9 cellular contexts compared by ENCODE assay signal in genomic region chr14:101966742-101967141, GRCh38. TPM values are rescaled to one million over a fixed set of nuclear protein-coding genes. Genes with fewer than 3 reads are reported as not detected.
DNase-seq lines count a peak whose midpoint lies in the region; ATAC-seq and TF ChIP-seq lines count a peak whose summit lies in the region.
"Had no signal": no experiment of that assay in that cellular context is flagged by ENCODE, and none has a peak within 500 bp of the region (broad histone marks: within the 10 kb centered on the region; RNA-seq: fewer than 3 reads in every experiment).

No MANE protein-coding gene starts in this region.

- H3K9me3 ChIP-seq in SJSA1 (replicated peaks) (no peaks in the 10 kb centered on the region; the same call in 1 of the 2 replicates), esophagus muscularis mucosa (no peaks in the 10 kb centered on the region), skeletal muscle satellite cell (replicated peaks; ENCODE audit: low read length) (no peaks in the 10 kb centered on the region)

- peak overlapping the region; percentile 98 for H3K9ac ChIP-seq in skeletal muscle satellite cell (ENCODE audit: low read depth, low read length)

- H3K4me1 Mint-ChIP-seq in activated CD8-positive, alpha-beta memory T cell treated with anti-CD3 and anti-CD28 coated beads, Interleukin-2, amount 10 ng/mL, durations not matched to agents 7 days and 5 days = peaks cover 43% of the 10 kb centered on the region

- no peak for DNase-seq in activated CD8-positive, alpha-beta memory T cell treated with anti-CD3 and anti-CD28 coated beads, Interleukin-2, amount 10 ng/mL, durations not matched to agents 7 days and 5 days
- no peak for DNase-seq in activated CD8-positive, alpha-beta memory T cell treated with anti-CD3 and anti-CD28 coated beads for 24 hours
- DNase-seq in SJSA1 (ENCODE audit: low read depth in 1 of 2, low spot score in 2 of 2) (no peak), esophagus muscularis mucosa (ENCODE audit: extremely low spot score) (no peak), GM20000 (ENCODE audit: low spot score) (no peak)
- no peak for DNase-seq in activated CD4-positive, CD25-positive, alpha-beta regulatory T cell treated with anti-CD3 and anti-CD28 coated beads, Interleukin-2, amount 50 U/mL, for 72 hours
- DNase-seq: C1 segment of cervical spinal cord had no signal

- peaks cover 38% of the 10 kb centered on the region for H3K4me1 ChIP-seq in SJSA1 (replicated peaks)
- peaks cover 51 to 80% (median 72%) of the 10 kb centered on the region in 4 donors for H3K4me1 ChIP-seq in esophagus muscularis mucosa
- H3K4me1 ChIP-seq in skeletal muscle satellite cell (ENCODE audit: control insufficient read depth, insufficient read depth, low read length) = peaks cover 47% of the 10 kb centered on the region

- peak overlapping the region; percentile 80 for H3K4me2 ChIP-seq in skeletal muscle satellite cell (ENCODE audit: low read length)

- H3K9me3 Mint-ChIP-seq in activated CD8-positive, alpha-beta memory T cell treated with anti-CD3 and anti-CD28 coated beads, Interleukin-2, amount 10 ng/mL, durations not matched to agents 7 days and 5 days (ENCODE audit: low read depth) = no peaks in the 10 kb centered on the region

- peaks cover 21% of the 10 kb centered on the region for H3K36me3 Mint-ChIP-seq in activated CD8-positive, alpha-beta memory T cell treated with anti-CD3 and anti-CD28 coated beads, Interleukin-2, amount 10 ng/mL, durations not matched to agents 7 days and 5 days

- no peak for TF ChIP-seq EP300 in esophagus muscularis mucosa (IDR thresholded peaks at IDR 0.05)

- 50% methylated on average over 2 of the region's 2 CpGs for WGBS in esophagus muscularis mucosa

- peaks cover 38% of the 10 kb centered on the region for H3K36me3 ChIP-seq in SJSA1
- H3K36me3 ChIP-seq in esophagus muscularis mucosa = peaks cover 0 to 16% (median 3%) of the 10 kb centered on the region in 4 donors
- H3K36me3 ChIP-seq in skeletal muscle satellite cell (ENCODE audit: insufficient read depth, low read length) = peaks cover 21% of the 10 kb centered on the region

- peak overlapping the region; percentile 54 for H3K27ac Mint-ChIP-seq in activated CD8-positive, alpha-beta memory T cell treated with anti-CD3 and anti-CD28 coated beads, Interleukin-2, amount 10 ng/mL, durations not matched to agents 7 days and 5 days

- intact Hi-C loops in esophagus muscularis mucosa (cut with DNase I) = no loop called here

- H3K4me3 Mint-ChIP-seq in activated CD8-positive, alpha-beta memory T cell treated with anti-CD3 and anti-CD28 coated beads, Interleukin-2, amount 10 ng/mL, durations not matched to agents 7 days and 5 days = peak overlapping the region; percentile 35

- CTCF ChIA-PET in activated CD8-positive, alpha-beta memory T cell treated with anti-CD3 and anti-CD28 coated beads, Interleukin-2, amount 10 ng/mL, durations not matched to agents 7 days and 5 days (lab: Charles Lee) = interaction anchor here (1.6 to 3.6 kb wide), 3 partner anchors 130 to 347 kb away, joined by 3 to 15 read pairs (median 8); no protein-coding TSS in a partner anchor

- H3K27ac ChIP-seq in SJSA1 (peak overlapping the region; percentile 30; the same call in 1 of the 2 replicates), esophagus muscularis mucosa (replicated peaks in 1 of 4) (peak overlapping the region; percentile 98 to 99 (median 99))

- H3K27me3 ChIP-seq in SJSA1 (replicated peaks) = no peaks in the 10 kb centered on the region
- no peaks in the 10 kb centered on the region for H3K27me3 ChIP-seq in esophagus muscularis mucosa
- H3K27me3 ChIP-seq in skeletal muscle satellite cell (ENCODE audit: control insufficient read depth, insufficient read depth, low read length) = no peaks in the 10 kb centered on the region

- no peaks in the 10 kb centered on the region for H3K27me3 Mint-ChIP-seq in activated CD8-positive, alpha-beta memory T cell treated with anti-CD3 and anti-CD28 coated beads, Interleukin-2, amount 10 ng/mL, durations not matched to agents 7 days and 5 days

- TF ChIP-seq CTCF in esophagus muscularis mucosa (IDR thresholded peaks at IDR 0.05) (no peak), GM20000 (IDR thresholded peaks at IDR 0.05; ENCODE audit: extremely low read depth, missing control alignments) (no peak)

- no peak for TF ChIP-seq POLR2A in esophagus muscularis mucosa (IDR thresholded peaks at IDR 0.05; ENCODE audit: low read depth)

- H3K4me3 ChIP-seq in SJSA1 (no peak overlapping the region), esophagus muscularis mucosa (no peak overlapping the region), skeletal muscle satellite cell (ENCODE audit: low read length) (peak overlapping the region; percentile 100)

- ATAC-seq in activated CD8-positive, alpha-beta memory T cell treated with anti-CD3 and anti-CD28 coated beads, Interleukin-2, amount 10 ng/mL, durations not matched to agents 7 days and 5 days = no peak
- no peak for ATAC-seq in HG03175 (IDR thresholded peaks at IDR 0.05; ENCODE audit: unreplicated experiment)

RNA-seq across cellular contexts. Expression of gene DYNC1H1, which starts 2.4 kb away (rescaled TPM):
- total RNA-seq in activated CD8-positive, alpha-beta memory T cell treated with anti-CD3 and anti-CD28 coated beads, Interleukin-2, amount 10 ng/mL, durations not matched to agents 7 days and 5 days = 100 to 1,000 TPM; 308 to 325 TPM
- total RNA-seq in SJSA1 (2014; rRNA removed; shearing (Covaris generic)) = 180 and 253 TPM in 2 replicates
- 100 to 1,000 TPM; 608 to 897 (median 728) TPM for total RNA-seq in esophagus muscularis mucosa
- 433 and 610 TPM in 2 replicates for total RNA-seq in skeletal muscle satellite cell (2012; rRNA removed)
